In genomic region chr3:73658227-73658626, GRCh38 we compare ENCODE assay signal across 1 cellular context.
TF ChIP-seq lines count a peak whose summit lies in the region.

No MANE protein-coding gene starts in this region.

TF ChIP-seq in WTC11, 78 proteins besides CTCF, POLR2A, EP300 and RAD21 (continued from another document):
- TF ChIP-seq, protein P1, sequence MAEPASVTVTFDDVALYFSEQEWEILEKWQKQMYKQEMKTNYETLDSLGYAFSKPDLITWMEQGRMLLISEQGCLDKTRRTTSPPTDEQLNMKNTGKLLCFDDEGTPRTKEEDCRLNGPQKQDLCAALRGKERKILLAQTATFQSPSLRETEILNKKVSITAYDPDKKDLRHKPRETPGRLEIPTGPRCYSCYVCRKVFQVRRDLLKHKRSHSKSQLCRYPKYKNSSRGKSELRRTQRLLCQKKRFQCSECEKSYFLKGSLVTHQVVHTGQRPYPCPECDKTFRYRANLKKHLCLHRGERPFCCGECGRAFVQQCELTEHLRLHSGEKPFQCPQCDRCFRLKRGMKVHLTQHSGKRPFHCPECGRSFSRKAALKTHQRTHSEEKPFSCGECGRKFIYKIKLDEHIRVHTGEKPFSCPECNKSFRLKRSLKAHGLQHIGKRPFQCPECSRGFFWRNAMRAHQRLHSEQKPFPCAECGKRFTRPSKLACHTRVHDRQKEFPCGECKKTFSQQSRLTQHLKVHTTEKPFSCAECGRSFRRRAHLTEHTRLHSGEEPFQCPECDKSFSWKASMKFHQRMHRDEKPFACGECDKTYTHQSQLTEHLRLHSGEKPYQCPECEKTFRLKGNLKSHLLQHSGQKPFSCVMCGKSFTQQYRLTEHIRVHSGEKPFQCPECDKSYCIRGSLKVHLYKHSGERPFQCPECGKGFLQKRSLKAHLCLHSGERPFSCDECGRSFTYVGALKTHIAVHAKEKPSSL (CRISPR knock-in tag; conservative IDR thresholded peaks at IDR 0.05) = no peak
- no peak for TF ChIP-seq HMGA2 (CRISPR knock-in tag; IDR thresholded peaks at IDR 0.05)
- TF ChIP-seq CREM (CRISPR knock-in tag; IDR thresholded peaks at IDR 0.05) = no peak
- no peak for TF ChIP-seq FOXK1 (CRISPR knock-in tag; IDR thresholded peaks at IDR 0.05)
- no peak for TF ChIP-seq CBFB (CRISPR knock-in tag; IDR thresholded peaks at IDR 0.05; ENCODE audit: low read depth)
TF ChIP-seq in WTC11: peak in this region for 0.
